ENCODE assay signal across 1 cellular context in the genomic region with DNA sequence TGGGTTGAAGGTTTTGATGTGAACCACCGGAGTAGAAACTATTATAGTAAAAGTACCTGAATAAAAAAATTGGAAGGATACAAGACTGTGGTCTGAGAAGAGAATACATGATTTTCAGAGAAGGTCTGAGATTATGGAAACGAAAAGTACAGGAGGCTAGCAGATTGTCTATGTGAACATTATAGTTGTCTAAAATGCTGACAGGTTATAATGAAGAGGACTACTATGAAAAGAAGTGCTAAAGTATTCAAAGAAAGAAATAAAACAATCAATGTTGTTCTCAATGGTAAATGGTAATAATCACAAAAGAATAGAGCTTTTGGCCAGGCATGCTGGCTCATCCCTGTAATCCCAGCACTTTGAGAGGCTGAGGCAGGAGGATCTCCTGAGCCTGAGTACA.
TF ChIP-seq lines count a peak whose summit lies in the region.

No MANE protein-coding gene starts in this region.

TF ChIP-seq in IMR-90, 13 proteins besides CTCF, POLR2A, EP300 and RAD21:
- TF ChIP-seq FOS (IDR thresholded peaks at IDR 0.05; ENCODE audit: low read depth, low read length), result no peak
- no peak for TF ChIP-seq CEBPB (IDR thresholded peaks at IDR 0.05; ENCODE audit: low read depth, low read length)
- TF ChIP-seq, protein P1, sequence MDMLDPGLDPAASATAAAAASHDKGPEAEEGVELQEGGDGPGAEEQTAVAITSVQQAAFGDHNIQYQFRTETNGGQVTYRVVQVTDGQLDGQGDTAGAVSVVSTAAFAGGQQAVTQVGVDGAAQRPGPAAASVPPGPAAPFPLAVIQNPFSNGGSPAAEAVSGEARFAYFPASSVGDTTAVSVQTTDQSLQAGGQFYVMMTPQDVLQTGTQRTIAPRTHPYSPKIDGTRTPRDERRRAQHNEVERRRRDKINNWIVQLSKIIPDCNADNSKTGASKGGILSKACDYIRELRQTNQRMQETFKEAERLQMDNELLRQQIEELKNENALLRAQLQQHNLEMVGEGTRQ (IDR thresholded peaks at IDR 0.05; ENCODE audit: low read depth, low read length), result no peak
- no peak for TF ChIP-seq MAZ (IDR thresholded peaks at IDR 0.05; ENCODE audit: borderline replicate concordance, low read depth, low read length)
- TF ChIP-seq MAFK (IDR thresholded peaks at IDR 0.05; ENCODE audit: low read depth, low read length), result peak; percentile 33; the same call in 1 of the 2 replicates
- TF ChIP-seq MXI1 (IDR thresholded peaks at IDR 0.05; ENCODE audit: borderline replicate concordance, low read depth, low read length), result no peak
- no peak for TF ChIP-seq RCOR1 (IDR thresholded peaks at IDR 0.05; ENCODE audit: insufficient replicate concordance, low read length)
